Comparison of ENCODE assay signal across 2 cellular contexts in the genomic region with DNA sequence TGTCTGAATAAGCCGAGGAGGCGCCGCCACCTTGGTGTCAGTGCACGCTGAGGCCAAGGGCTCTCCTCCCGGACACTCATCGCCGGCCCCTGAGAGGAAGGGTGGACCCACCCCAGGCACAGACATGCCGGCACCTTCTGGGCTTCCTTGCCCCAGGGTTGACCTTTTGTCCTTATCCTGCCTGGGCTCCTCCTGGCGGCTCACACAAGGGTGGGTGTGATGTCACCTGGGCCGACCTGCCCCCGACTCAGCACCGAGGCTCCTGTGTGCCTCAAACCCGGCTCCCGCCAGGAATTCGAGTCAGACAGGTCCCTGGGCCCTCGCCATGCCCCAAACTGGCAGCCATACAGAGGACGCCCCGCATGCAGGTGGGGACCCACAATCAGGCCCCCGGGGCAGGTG.
A peak's percentile ranks its signal among the peaks of the same experiment; 100 is the strongest.
TF ChIP-seq lines count a peak whose summit lies in the region.

No MANE protein-coding gene starts in this region.

TF ChIP-seq in liver, 16 proteins besides CTCF, POLR2A, EP300 and RAD21 (continued from another document):
- TF ChIP-seq, protein P1, sequence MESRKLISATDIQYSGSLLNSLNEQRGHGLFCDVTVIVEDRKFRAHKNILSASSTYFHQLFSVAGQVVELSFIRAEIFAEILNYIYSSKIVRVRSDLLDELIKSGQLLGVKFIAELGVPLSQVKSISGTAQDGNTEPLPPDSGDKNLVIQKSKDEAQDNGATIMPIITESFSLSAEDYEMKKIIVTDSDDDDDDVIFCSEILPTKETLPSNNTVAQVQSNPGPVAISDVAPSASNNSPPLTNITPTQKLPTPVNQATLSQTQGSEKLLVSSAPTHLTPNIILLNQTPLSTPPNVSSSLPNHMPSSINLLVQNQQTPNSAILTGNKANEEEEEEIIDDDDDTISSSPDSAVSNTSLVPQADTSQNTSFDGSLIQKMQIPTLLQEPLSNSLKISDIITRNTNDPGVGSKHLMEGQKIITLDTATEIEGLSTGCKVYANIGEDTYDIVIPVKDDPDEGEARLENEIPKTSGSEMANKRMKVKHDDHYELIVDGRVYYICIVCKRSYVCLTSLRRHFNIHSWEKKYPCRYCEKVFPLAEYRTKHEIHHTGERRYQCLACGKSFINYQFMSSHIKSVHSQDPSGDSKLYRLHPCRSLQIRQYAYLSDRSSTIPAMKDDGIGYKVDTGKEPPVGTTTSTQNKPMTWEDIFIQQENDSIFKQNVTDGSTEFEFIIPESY (IDR thresholded peaks at IDR 0.05) = no peak
- TF ChIP-seq HNF4A (conservative IDR thresholded peaks at IDR 0.05) (no peak), SP1 (IDR thresholded peaks at IDR 0.05) (no peak), HNF4G (IDR thresholded peaks at IDR 0.05) (no peak), GABPA (IDR thresholded peaks at IDR 0.05 in 1 of 2, conservative IDR thresholded peaks at IDR 0.05 in 1 of 2) (no peak), FOXA1 (IDR thresholded peaks at IDR 0.05) (no peak), YY1 (IDR thresholded peaks at IDR 0.05) (no peak), JUND (IDR thresholded peaks at IDR 0.05) (no peak), RXRA (IDR thresholded peaks at IDR 0.05) (peak; percentile 9 to 10), TAF1 (conservative IDR thresholded peaks at IDR 0.05) (no peak), NR2F2 (IDR thresholded peaks at IDR 0.05) (peak; percentile 23)
- TF ChIP-seq, protein P2, sequence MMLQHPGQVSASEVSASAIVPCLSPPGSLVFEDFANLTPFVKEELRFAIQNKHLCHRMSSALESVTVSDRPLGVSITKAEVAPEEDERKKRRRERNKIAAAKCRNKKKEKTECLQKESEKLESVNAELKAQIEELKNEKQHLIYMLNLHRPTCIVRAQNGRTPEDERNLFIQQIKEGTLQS (IDR thresholded peaks at IDR 0.05) = no peak
- TF ChIP-seq, protein P3, sequence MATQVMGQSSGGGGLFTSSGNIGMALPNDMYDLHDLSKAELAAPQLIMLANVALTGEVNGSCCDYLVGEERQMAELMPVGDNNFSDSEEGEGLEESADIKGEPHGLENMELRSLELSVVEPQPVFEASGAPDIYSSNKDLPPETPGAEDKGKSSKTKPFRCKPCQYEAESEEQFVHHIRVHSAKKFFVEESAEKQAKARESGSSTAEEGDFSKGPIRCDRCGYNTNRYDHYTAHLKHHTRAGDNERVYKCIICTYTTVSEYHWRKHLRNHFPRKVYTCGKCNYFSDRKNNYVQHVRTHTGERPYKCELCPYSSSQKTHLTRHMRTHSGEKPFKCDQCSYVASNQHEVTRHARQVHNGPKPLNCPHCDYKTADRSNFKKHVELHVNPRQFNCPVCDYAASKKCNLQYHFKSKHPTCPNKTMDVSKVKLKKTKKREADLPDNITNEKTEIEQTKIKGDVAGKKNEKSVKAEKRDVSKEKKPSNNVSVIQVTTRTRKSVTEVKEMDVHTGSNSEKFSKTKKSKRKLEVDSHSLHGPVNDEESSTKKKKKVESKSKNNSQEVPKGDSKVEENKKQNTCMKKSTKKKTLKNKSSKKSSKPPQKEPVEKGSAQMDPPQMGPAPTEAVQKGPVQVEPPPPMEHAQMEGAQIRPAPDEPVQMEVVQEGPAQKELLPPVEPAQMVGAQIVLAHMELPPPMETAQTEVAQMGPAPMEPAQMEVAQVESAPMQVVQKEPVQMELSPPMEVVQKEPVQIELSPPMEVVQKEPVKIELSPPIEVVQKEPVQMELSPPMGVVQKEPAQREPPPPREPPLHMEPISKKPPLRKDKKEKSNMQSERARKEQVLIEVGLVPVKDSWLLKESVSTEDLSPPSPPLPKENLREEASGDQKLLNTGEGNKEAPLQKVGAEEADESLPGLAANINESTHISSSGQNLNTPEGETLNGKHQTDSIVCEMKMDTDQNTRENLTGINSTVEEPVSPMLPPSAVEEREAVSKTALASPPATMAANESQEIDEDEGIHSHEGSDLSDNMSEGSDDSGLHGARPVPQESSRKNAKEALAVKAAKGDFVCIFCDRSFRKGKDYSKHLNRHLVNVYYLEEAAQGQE (IDR thresholded peaks at IDR 0.05) = no peak

TF ChIP-seq in HepG2, 621 proteins besides CTCF, POLR2A, EP300 and RAD21 (continued from another document):
- TF ChIP-seq, protein P4, sequence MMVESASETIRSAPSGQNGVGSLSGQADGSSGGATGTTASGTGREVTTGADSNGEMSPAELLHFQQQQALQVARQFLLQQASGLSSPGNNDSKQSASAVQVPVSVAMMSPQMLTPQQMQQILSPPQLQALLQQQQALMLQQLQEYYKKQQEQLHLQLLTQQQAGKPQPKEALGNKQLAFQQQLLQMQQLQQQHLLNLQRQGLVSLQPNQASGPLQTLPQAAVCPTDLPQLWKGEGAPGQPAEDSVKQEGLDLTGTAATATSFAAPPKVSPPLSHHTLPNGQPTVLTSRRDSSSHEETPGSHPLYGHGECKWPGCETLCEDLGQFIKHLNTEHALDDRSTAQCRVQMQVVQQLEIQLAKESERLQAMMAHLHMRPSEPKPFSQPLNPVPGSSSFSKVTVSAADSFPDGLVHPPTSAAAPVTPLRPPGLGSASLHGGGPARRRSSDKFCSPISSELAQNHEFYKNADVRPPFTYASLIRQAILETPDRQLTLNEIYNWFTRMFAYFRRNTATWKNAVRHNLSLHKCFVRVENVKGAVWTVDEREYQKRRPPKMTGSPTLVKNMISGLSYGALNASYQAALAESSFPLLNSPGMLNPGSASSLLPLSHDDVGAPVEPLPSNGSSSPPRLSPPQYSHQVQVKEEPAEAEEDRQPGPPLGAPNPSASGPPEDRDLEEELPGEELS (CRISPR knock-in tag; IDR thresholded peaks at IDR 0.05) = no peak
- TF ChIP-seq NFATC3 (CRISPR knock-in tag; IDR thresholded peaks at IDR 0.05) (no peak), RELA (CRISPR knock-in tag; IDR thresholded peaks at IDR 0.05) (no peak), ZMYM3 (CRISPR knock-in tag; IDR thresholded peaks at IDR 0.05) (no peak), SPEN (CRISPR knock-in tag; IDR thresholded peaks at IDR 0.05; ENCODE audit: low read depth) (no peak)
- TF ChIP-seq, protein P5, sequence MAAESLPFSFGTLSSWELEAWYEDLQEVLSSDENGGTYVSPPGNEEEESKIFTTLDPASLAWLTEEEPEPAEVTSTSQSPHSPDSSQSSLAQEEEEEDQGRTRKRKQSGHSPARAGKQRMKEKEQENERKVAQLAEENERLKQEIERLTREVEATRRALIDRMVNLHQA (CRISPR knock-in tag; IDR thresholded peaks at IDR 0.05) = no peak
- TF ChIP-seq, protein P6, sequence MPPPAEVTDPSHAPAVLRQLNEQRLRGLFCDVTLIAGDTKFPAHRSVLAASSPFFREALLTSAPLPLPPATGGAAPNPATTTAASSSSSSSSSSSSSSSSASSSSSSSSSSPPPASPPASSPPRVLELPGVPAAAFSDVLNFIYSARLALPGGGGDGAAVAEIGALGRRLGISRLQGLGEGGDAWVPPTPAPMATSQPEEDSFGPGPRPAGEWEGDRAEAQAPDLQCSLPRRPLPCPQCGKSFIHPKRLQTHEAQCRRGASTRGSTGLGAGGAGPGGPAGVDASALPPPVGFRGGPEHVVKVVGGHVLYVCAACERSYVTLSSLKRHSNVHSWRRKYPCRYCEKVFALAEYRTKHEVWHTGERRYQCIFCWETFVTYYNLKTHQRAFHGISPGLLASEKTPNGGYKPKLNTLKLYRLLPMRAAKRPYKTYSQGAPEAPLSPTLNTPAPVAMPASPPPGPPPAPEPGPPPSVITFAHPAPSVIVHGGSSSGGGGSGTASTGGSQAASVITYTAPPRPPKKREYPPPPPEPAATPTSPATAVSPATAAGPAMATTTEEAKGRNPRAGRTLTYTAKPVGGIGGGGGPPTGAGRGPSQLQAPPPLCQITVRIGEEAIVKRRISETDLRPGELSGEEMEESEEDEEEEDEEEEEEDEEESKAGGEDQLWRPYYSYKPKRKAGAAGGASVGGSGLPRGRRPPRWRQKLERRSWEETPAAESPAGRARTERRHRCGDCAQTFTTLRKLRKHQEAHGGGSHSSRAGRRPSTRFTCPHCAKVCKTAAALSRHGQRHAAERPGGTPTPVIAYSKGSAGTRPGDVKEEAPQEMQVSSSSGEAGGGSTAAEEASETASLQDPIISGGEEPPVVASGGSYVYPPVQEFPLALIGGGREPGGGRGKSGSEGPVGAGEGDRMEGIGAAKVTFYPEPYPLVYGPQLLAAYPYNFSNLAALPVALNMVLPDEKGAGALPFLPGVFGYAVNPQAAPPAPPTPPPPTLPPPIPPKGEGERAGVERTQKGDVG (CRISPR knock-in tag; IDR thresholded peaks at IDR 0.05; ENCODE audit: borderline replicate concordance) = no peak
TF ChIP-seq in HepG2: peak in this region for 0.
